Comparison of ENCODE assay signal across 23 cellular contexts in genomic region chr6:31466466-31466865, GRCh38. TPM values are rescaled to one million over a fixed set of nuclear protein-coding genes. Genes with fewer than 3 reads are reported as not detected.
A peak's percentile ranks its signal among the peaks of the same experiment; 100 is the strongest.
DNase-seq lines count a peak whose midpoint lies in the region; ATAC-seq and TF ChIP-seq lines count a peak whose summit lies in the region.
"Had no signal": no experiment of that assay in that cellular context is flagged by ENCODE, and none has a peak within 500 bp of the region (broad histone marks: within the 10 kb centered on the region; RNA-seq: fewer than 3 reads in every experiment).

No MANE protein-coding gene starts in this region.

- H3K79me1 ChIP-seq in trophoblast cell (ENCODE audit: low read length): no peaks in the 10 kb centered on the region

- H3K27me3 Mint-ChIP-seq in T-helper 2 cell treated with Interferon-gamma antibody and Interleukin-4, amounts not matched to agents 5 μg/mL and 100 μg/mL, for 36 hours (ENCODE audit: low read depth): no peaks in the 10 kb centered on the region
- H3K27me3 Mint-ChIP-seq in CD4-positive, CD25-positive, alpha-beta regulatory T cell: no peaks in the 10 kb centered on the region
- no peaks in the 10 kb centered on the region for H3K27me3 Mint-ChIP-seq in T-helper 17 cell
- H3K27me3 Mint-ChIP-seq in immature natural killer cell (ENCODE audit: low read depth in 3 of 3): peaks cover 12 to 38% (median 14%) of the 10 kb centered on the region in 3 donors
- peaks cover 0 to 3% (median 0%) of the 10 kb centered on the region in 3 donors for H3K27me3 Mint-ChIP-seq in CD14-positive monocyte (ENCODE audit: low read depth in 3 of 3)

- peaks cover 24% of the 10 kb centered on the region for H3K36me3 ChIP-seq in CD4-positive, CD25-positive, alpha-beta regulatory T cell (ENCODE audit: control insufficient read depth, insufficient read depth, low read length)
- no peaks in the 10 kb centered on the region for H3K36me3 ChIP-seq in trophoblast cell (ENCODE audit: control insufficient read depth in 1 of 2, insufficient read depth in 2 of 2, low read length in 2 of 2)
- H3K36me3 ChIP-seq: transverse colon had no signal

- H4K8ac ChIP-seq in trophoblast cell (ENCODE audit: low read depth, low read length): no peak overlapping the region

- H3K9ac ChIP-seq in trophoblast cell (ENCODE audit: low read length): no peak overlapping the region

- H3K9me3 ChIP-seq in CD4-positive, CD25-positive, alpha-beta regulatory T cell (ENCODE audit: control insufficient read depth in 2 of 2, low read length in 2 of 2): no peaks in the 10 kb centered on the region
- H3K9me3 ChIP-seq in T-helper 17 cell (ENCODE audit: control insufficient read depth, low read length, poor library complexity, severe bottlenecking) (no peaks in the 10 kb centered on the region), trophoblast cell (ENCODE audit: insufficient read depth, low read depth, low read length) (peaks cover 2% of the 10 kb centered on the region)
- H3K9me3 ChIP-seq: spleen, transverse colon had no signal

- H3K27me3 ChIP-seq in CD4-positive, CD25-positive, alpha-beta regulatory T cell (ENCODE audit: control insufficient read depth, insufficient read depth, low read length): no peaks in the 10 kb centered on the region
- H3K27me3 ChIP-seq in trophoblast cell (ENCODE audit: insufficient read depth, low read length): no peaks in the 10 kb centered on the region
- H3K27me3 ChIP-seq: spleen, transverse colon had no signal

- peak overlapping the region; percentile 62 for H3K27ac Mint-ChIP-seq in T-helper 2 cell treated with Interferon-gamma antibody and Interleukin-4, amounts not matched to agents 5 μg/mL and 100 μg/mL, for 36 hours
- H3K27ac Mint-ChIP-seq in CD4-positive, CD25-positive, alpha-beta regulatory T cell: peak overlapping the region; percentile 87 to 100 (median 98)
- peak overlapping the region; percentile 100 for H3K27ac Mint-ChIP-seq in T-helper 17 cell
- H3K27ac Mint-ChIP-seq in immature natural killer cell: peak overlapping the region; percentile 99 to 100 (median 99)
- peak overlapping the region in 3 of 7 donors; percentile 52 to 70 (median 55) for H3K27ac Mint-ChIP-seq in CD14-positive monocyte
- H3K27ac Mint-ChIP-seq: GM23338 had no signal

- H2AFZ ChIP-seq in trophoblast cell (ENCODE audit: insufficient read depth, low read length, poor library complexity): no peak overlapping the region
- H2AFZ ChIP-seq: GM23338 had no signal

- no CpG with 5 or more reads among the region's 4 CpGs for WGBS in trophoblast cell (ENCODE audit: extremely low coverage, insufficient coverage, insufficient read length)

- H3K14ac ChIP-seq in trophoblast cell (ENCODE audit: low read length): no peak overlapping the region

- no peak overlapping the region for H3K23ac ChIP-seq in trophoblast cell (ENCODE audit: low read length)

- H2BK120ac ChIP-seq in trophoblast cell (ENCODE audit: insufficient read depth, low read length, poor library complexity): no peak overlapping the region

- peaks cover 63% of the 10 kb centered on the region for H3K4me1 Mint-ChIP-seq in T-helper 2 cell treated with Interferon-gamma antibody and Interleukin-4, amounts not matched to agents 5 μg/mL and 100 μg/mL, for 36 hours (ENCODE audit: low read depth)
- H3K4me1 Mint-ChIP-seq in CD4-positive, CD25-positive, alpha-beta regulatory T cell: peaks cover 24 to 92% (median 71%) of the 10 kb centered on the region in 4 donors
- H3K4me1 Mint-ChIP-seq in T-helper 17 cell: peaks cover 87% of the 10 kb centered on the region
- peaks cover 93 to 94% of the 10 kb centered on the region in 2 donors for H3K4me1 Mint-ChIP-seq in immature natural killer cell
- H3K4me1 Mint-ChIP-seq in CD14-positive monocyte: peaks cover 86% of the 10 kb centered on the region

- H2BK5ac ChIP-seq in trophoblast cell (ENCODE audit: low read depth, low read length, poor library complexity): no peak overlapping the region

- no peak for TF ChIP-seq CTCF in CD14-positive monocyte (IDR thresholded peaks at IDR 0.05)

- H4K91ac ChIP-seq in trophoblast cell (ENCODE audit: low read depth, low read length): no peak overlapping the region

- no peak overlapping the region for H3K4ac ChIP-seq in trophoblast cell (ENCODE audit: low read depth, low read length)

- intact Hi-C loops in CD14-positive monocyte (cut with micrococcal nuclease): no loop called here

- no peak for ATAC-seq in CD4-positive, CD25-positive, alpha-beta regulatory T cell (ENCODE audit: low read depth in 2 of 2)
- no peak for ATAC-seq in T-helper 17 cell
- ATAC-seq: GM23338, Right ventricle myocardium inferior had no signal

- peaks cover 92% of the 10 kb centered on the region for H3K4me1 ChIP-seq in CD4-positive, CD25-positive, alpha-beta regulatory T cell (ENCODE audit: control insufficient read depth, insufficient read depth, low read length, poor library complexity, severe bottlenecking)
- peaks cover 3 to 5% of the 10 kb centered on the region in 2 experiments for H3K4me1 ChIP-seq in trophoblast cell (ENCODE audit: control insufficient read depth in 1 of 2, insufficient read depth in 2 of 2, low read length in 2 of 2)

- H3K4me3 ChIP-seq in CD4-positive, CD25-positive, alpha-beta regulatory T cell (ENCODE audit: low read depth, low read length): peak overlapping the region; percentile 99
- H3K4me3 ChIP-seq in trophoblast cell (ENCODE audit: low read depth, low read length): no peak overlapping the region
- H3K4me3 ChIP-seq: GM23338, transverse colon had no signal

- no peak overlapping the region for H3K18ac ChIP-seq in trophoblast cell (ENCODE audit: low read length)

- H4K12ac ChIP-seq in trophoblast cell (ENCODE audit: low read depth, low read length): no peak overlapping the region

- no peak overlapping the region for H2AK5ac ChIP-seq in trophoblast cell (ENCODE audit: low read length)

- H2BK12ac ChIP-seq in trophoblast cell (ENCODE audit: low read length): no peak overlapping the region

- no peak overlapping the region for H3K4me2 ChIP-seq in trophoblast cell (ENCODE audit: low read length)
- H3K4me2 ChIP-seq: GM23338 had no signal

- peaks cover 53% of the 10 kb centered on the region for H3K36me3 Mint-ChIP-seq in T-helper 2 cell treated with Interferon-gamma antibody and Interleukin-4, amounts not matched to agents 5 μg/mL and 100 μg/mL, for 36 hours (ENCODE audit: low read depth)
- H3K36me3 Mint-ChIP-seq in CD4-positive, CD25-positive, alpha-beta regulatory T cell: peaks cover 32% of the 10 kb centered on the region
- peaks cover 13% of the 10 kb centered on the region for H3K36me3 Mint-ChIP-seq in T-helper 17 cell (ENCODE audit: low read depth)
- peaks cover 21 to 29% (median 27%) of the 10 kb centered on the region in 3 donors for H3K36me3 Mint-ChIP-seq in immature natural killer cell
- peaks cover 46 to 54% of the 10 kb centered on the region in 2 donors for H3K36me3 Mint-ChIP-seq in CD14-positive monocyte

- no peaks in the 10 kb centered on the region for H3K79me2 ChIP-seq in trophoblast cell (ENCODE audit: control insufficient read depth, insufficient read depth, low read length, poor library complexity)

- H3K4me3 Mint-ChIP-seq in T-helper 2 cell treated with Interferon-gamma antibody and Interleukin-4, amounts not matched to agents 5 μg/mL and 100 μg/mL, for 36 hours: peak overlapping the region; percentile 50
- H3K4me3 Mint-ChIP-seq in CD4-positive, CD25-positive, alpha-beta regulatory T cell: peak overlapping the region; percentile 100
- peak overlapping the region; percentile 98 for H3K4me3 Mint-ChIP-seq in T-helper 17 cell
- H3K4me3 Mint-ChIP-seq in immature natural killer cell: peak overlapping the region; percentile 98 to 100 (median 99)
- H3K4me3 Mint-ChIP-seq in CD14-positive monocyte: peak overlapping the region in 1 of 2 donors; percentile 20
- H3K4me3 Mint-ChIP-seq: GM23338 had no signal

- no peak for DNase-seq in T-helper 2 cell treated with Interferon-gamma antibody and Interleukin-4, amounts not matched to agents 5 μg/mL and 100 μg/mL, for 36 hours (ENCODE audit: low spot score)
- no peak for DNase-seq in T-helper 2 cell
- no peak for DNase-seq in CD4-positive, CD25-positive, alpha-beta regulatory T cell
- no peak for DNase-seq in T-helper 17 cell
- DNase-seq in immature natural killer cell: no peak
- no peak for DNase-seq in trophoblast cell
- no peak for DNase-seq in stimulated activated CD8-positive, alpha-beta memory T cell treated with anti-CD3 and anti-CD28 coated beads, Interleukin-4, amount 100 ng/mL, for 48 hours
- DNase-seq in CD14-positive monocyte (ENCODE audit: low spot score): no peak
- DNase-seq: AML-193; cortex of kidney; glutamatergic neuron; Kasumi-1; mammary epithelial cell; NCI-H1048; NCI-H1930; NCI-H2227 treated with DMSO at 0.1 percent for 48 hours; NCI-H748 treated with DMSO at 0.1 percent for 48 hours; spleen; stimulated activated CD4-positive, alpha-beta T cell treated with anti-CD3 and anti-CD28 coated beads, Interleukin-4, amount 100 ng/mL, for 1 hour; SW 1271; transverse colon had no signal

- H3K27ac ChIP-seq in CD4-positive, CD25-positive, alpha-beta regulatory T cell (ENCODE audit: insufficient read depth, low read length, poor library complexity, severe bottlenecking): peak overlapping the region; percentile 94
- H3K27ac ChIP-seq in trophoblast cell (ENCODE audit: low read depth, low read length): no peak overlapping the region
- H3K27ac ChIP-seq: transverse colon had no signal

- no peaks in the 10 kb centered on the region for H3K9me3 Mint-ChIP-seq in T-helper 2 cell treated with Interferon-gamma antibody and Interleukin-4, amounts not matched to agents 5 μg/mL and 100 μg/mL, for 36 hours
- peaks cover 0 to 1% (median 0%) of the 10 kb centered on the region in 7 donors for H3K9me3 Mint-ChIP-seq in CD4-positive, CD25-positive, alpha-beta regulatory T cell
- H3K9me3 Mint-ChIP-seq in immature natural killer cell (no peaks in the 10 kb centered on the region), CD14-positive monocyte (peaks cover 0 to 3% (median 1%) of the 10 kb centered on the region in 7 donors)
- H3K9me3 Mint-ChIP-seq: GM23338 had no signal

RNA-seq across cellular contexts. Expression of gene MICB, which starts 31.5 kb away (rescaled TPM):
- total RNA-seq in CD4-positive, CD25-positive, alpha-beta regulatory T cell: 22.0 TPM
- polyA plus RNA-seq in CD4-positive, CD25-positive, alpha-beta regulatory T cell: 10 to 100 TPM in 3 of 4 donors, 1 to 10 TPM in 1; 7.8 to 13.7 (median 12.3) TPM
- 10 to 100 TPM; 16.5 to 17.6 TPM for total RNA-seq in T-helper 17 cell
- polyA plus RNA-seq in immature natural killer cell (10 to 100 TPM in 2 of 3 donors, 1 to 10 TPM in 1; 7.4 to 15.2 (median 10.3) TPM), CD14-positive monocyte (10 to 100 TPM in 1 of 2 donors, 1 to 10 TPM in 1; 8.1 to 11.4 TPM)
- polyA plus RNA-seq in trophoblast cell (2013): 1.3 and 1.6 TPM in 2 replicates
